In the genomic region with DNA sequence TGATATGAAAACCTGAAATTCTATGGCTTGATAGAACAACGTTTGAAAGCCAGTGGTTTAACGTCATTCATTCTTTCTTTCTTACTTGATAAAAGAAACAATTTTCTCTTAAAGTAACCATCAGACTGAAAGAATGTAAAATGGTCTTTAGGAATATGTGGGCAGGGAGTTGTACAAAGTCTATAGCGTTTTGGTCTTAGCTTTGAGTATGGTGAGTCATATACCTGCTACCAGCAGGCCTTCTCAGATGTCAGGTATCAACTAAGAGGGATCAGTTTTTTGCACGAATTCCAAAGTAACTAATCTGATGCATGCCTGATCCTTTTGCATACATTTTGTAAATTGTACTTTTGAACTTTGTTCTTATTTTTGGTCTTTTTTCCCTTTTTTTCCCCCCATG, we compare ENCODE assay signal across 13 cellular contexts.
DNase-seq lines count a peak whose midpoint lies in the region; ATAC-seq and TF ChIP-seq lines count a peak whose summit lies in the region.
"Had no signal": no experiment of that assay in that cellular context is flagged by ENCODE, and none has a peak within 500 bp of the region (broad histone marks: within the 10 kb centered on the region; RNA-seq: fewer than 3 reads in every experiment).

No MANE protein-coding gene starts in this region.

- DNase-seq in DMS 273 (lab: John Stamatoyannopoulos, UW; ENCODE audit: unreplicated experiment) (peak; percentile 19), DMS53 treated with DMSO at 0.1 percent for 48 hours (lab: John Stamatoyannopoulos, UW; ENCODE audit: unreplicated experiment) (peak; percentile 32), PC-3 (peak; percentile 61), NCI-H2029 (lab: John Stamatoyannopoulos, UW) (no peak), NCI-H226 (no peak)
- DNase-seq: Caco-2; CD4-positive, CD25-positive, alpha-beta regulatory T cell; DMS79; GDM1; GM23248 had no signal

- CTCF ChIA-PET in PC-3 (lab: Charles Lee) = no interaction called here

- no peaks in the 10 kb centered on the region for H3K36me3 ChIP-seq in PC-3 (ENCODE audit: low read depth, low read length)
- H3K36me3 ChIP-seq: BLaER1 treated with 17β-estradiol and CSF1 and Interleukin-3, amounts not matched to agents 10 nM and 100 nM; HAP-1 had no signal

- H3K27me3 ChIP-seq in PC-3 (ENCODE audit: low read length) = no peaks in the 10 kb centered on the region
- H3K27me3 ChIP-seq: BLaER1 treated with 17β-estradiol and CSF1 and Interleukin-3, amounts not matched to agents 10 nM and 100 nM had no signal

- no peak overlapping the region for H3K27ac ChIP-seq in PC-3 (ENCODE audit: low read length)
- H3K27ac ChIP-seq: BLaER1 treated with 17β-estradiol and CSF1 and Interleukin-3, amounts not matched to agents 10 nM and 100 nM; GM23248 had no signal

- no peak overlapping the region for H3K9ac ChIP-seq in PC-3 (ENCODE audit: low read length)
- H3K9ac ChIP-seq: BLaER1 treated with 17β-estradiol and CSF1 and Interleukin-3, amounts not matched to agents 10 nM and 100 nM; GM23248 had no signal

- H3K4me3 ChIP-seq in PC-3 (ENCODE audit: low read length) = no peak overlapping the region
- H3K4me3 ChIP-seq: BLaER1 treated with 17β-estradiol and CSF1 and Interleukin-3, amounts not matched to agents 10 nM and 100 nM; GM23248; HAP-1 had no signal

- H3K9me2 ChIP-seq in PC-3 (replicated peaks; ENCODE audit: low read length) = no peaks in the 10 kb centered on the region

- TF ChIP-seq CTCF in PC-3 (conservative IDR thresholded peaks at IDR 0.05; ENCODE audit: low read depth, low read length) = no peak

- peaks cover 5% of the 10 kb centered on the region; the same call in 1 of the 2 replicates for H3K4me1 ChIP-seq in PC-3 (ENCODE audit: insufficient read depth, low read length)
- H3K4me1 ChIP-seq: BLaER1 treated with 17β-estradiol and CSF1 and Interleukin-3, amounts not matched to agents 10 nM and 100 nM had no signal

- POLR2A ChIA-PET in PC-3 (lab: Charles Lee; ENCODE audit: unreplicated experiment) = no interaction called here

- H4K20me1 ChIP-seq in PC-3 (ENCODE audit: low read length) = no peaks in the 10 kb centered on the region
- H4K20me1 ChIP-seq: BLaER1 treated with 17β-estradiol and CSF1 and Interleukin-3, amounts not matched to agents 10 nM and 100 nM had no signal

- no peaks in the 10 kb centered on the region for H3K79me2 ChIP-seq in PC-3 (ENCODE audit: low read length)

- no peak overlapping the region for H3K4me2 ChIP-seq in PC-3 (ENCODE audit: low read length)
- H3K4me2 ChIP-seq: BLaER1 treated with 17β-estradiol and CSF1 and Interleukin-3, amounts not matched to agents 10 nM and 100 nM had no signal

- intact Hi-C loops in PC-3 (cut with micrococcal nuclease) = no loop called here

- no peak overlapping the region for H2AFZ ChIP-seq in PC-3 (ENCODE audit: low read length)
- H2AFZ ChIP-seq: GM23248 had no signal

- H3K9me3 ChIP-seq in PC-3 (ENCODE audit: low read length) = no peaks in the 10 kb centered on the region
- H3K9me3 ChIP-seq: BLaER1 treated with 17β-estradiol and CSF1 and Interleukin-3, amounts not matched to agents 10 nM and 100 nM; Caco-2; HAP-1 had no signal

- ATAC-seq in PC-3 (peak; percentile 83), HG02884 (IDR thresholded peaks at IDR 0.05; ENCODE audit: unreplicated experiment) (no peak)

- H3F3A ChIP-seq in PC-3 (ENCODE audit: low read length, unreplicated experiment) = no peaks in the 10 kb centered on the region

- no TSS peak for BruUV-seq in PC-3 (replicated peaks; lab: Mats Ljungman, UMichigan)

Comparison
In these comparisons a context has a peak if more than half of its experiments do, and no peak if none do; other contexts are left out.
1. DNase-seq: peak in DMS 273 (single experiment), DMS53 treated with DMSO at 0.1 percent for 48 hours (single experiment) and PC-3 (single experiment); none in NCI-H2029 (single experiment) and NCI-H226 (single experiment).